In genomic region chr1:241519308-241520079, GRCh38 we compare ENCODE assay signal across 8 cellular contexts. TPM values are rescaled to one million over a fixed set of nuclear protein-coding genes. Genes with fewer than 3 reads are reported as not detected.
DNase-seq lines count a peak whose midpoint lies in the region; ATAC-seq and TF ChIP-seq lines count a peak whose summit lies in the region.

FH (minus strand) TSS chr1:241519755; CDS start chr1:241519722, 33 bp downstream.

- peaks cover 25% of the 10 kb centered on the region for H3K4me1 Mint-ChIP-seq in chondrocyte (ENCODE audit: low read depth)

- H3K4me3 ChIP-seq in kidney epithelial cell (ENCODE audit: low read depth, low read length) = peak within 1 kb of the TSS; percentile 76

- peak; percentile 98 for ATAC-seq in HG03439 (IDR thresholded peaks at IDR 0.05; ENCODE audit: unreplicated experiment)

- peaks cover 6% of the 10 kb centered on the region for H3K36me3 Mint-ChIP-seq in chondrocyte (ENCODE audit: low read depth)

- peaks cover 23% of the 10 kb centered on the region for H3K27me3 Mint-ChIP-seq in chondrocyte (ENCODE audit: low read depth)

- H3K27ac Mint-ChIP-seq in chondrocyte (ENCODE audit: unreplicated experiment) = peak within 1 kb of the TSS; percentile 83

- H3K36me3 ChIP-seq in kidney epithelial cell (ENCODE audit: control insufficient read depth, insufficient read depth, low read length) = no peaks in the 10 kb centered on the region

- no peaks in the 10 kb centered on the region for H3K9me3 Mint-ChIP-seq in chondrocyte (ENCODE audit: low read depth)

- no peaks in the 10 kb centered on the region for H3K27me3 ChIP-seq in kidney epithelial cell (ENCODE audit: control insufficient read depth, insufficient read depth, low read length)

- TF ChIP-seq POLR2A in GM19193 (IDR thresholded peaks at IDR 0.05; ENCODE audit: extremely low read depth, insufficient read depth, insufficient read length) = peak; percentile 96

- no peak within 1 kb of the TSS for H3K4me3 Mint-ChIP-seq in chondrocyte (ENCODE audit: unreplicated experiment)

- DNase-seq in AML-193 (lab: John Stamatoyannopoulos, UW) (peak; percentile 94 to 96), NCI-H510A treated with DMSO at 0.1 percent for 48 hours (lab: John Stamatoyannopoulos, UW) (peak; percentile 91), chondrocyte (ENCODE audit: low spot score) (peak; percentile 98), kidney epithelial cell (ENCODE audit: low read depth) (peak; percentile 98)
- DNase-seq in activated CD4-positive, alpha-beta T cell treated with anti-CD3 and anti-CD28 coated beads for 24 hours (ENCODE audit: low read depth in 2 of 2) = peak; percentile 85
- DNase-seq in stimulated activated CD4-positive, alpha-beta T cell treated with anti-CD3 and anti-CD28 coated beads, Interleukin-15, amount 100 ng/mL, for 48 hours (ENCODE audit: low read depth in 2 of 2) = peak; percentile 83 to 90

- no peak for TF ChIP-seq CTCF in chondrocyte (IDR thresholded peaks at IDR 0.05)
- no peak for TF ChIP-seq CTCF in kidney epithelial cell (IDR thresholded peaks at IDR 0.05; ENCODE audit: insufficient read depth, low read length, poor library complexity, severe bottlenecking)

RNA-seq across cellular contexts. Expression of gene FH, which starts in this region (rescaled TPM):
- 57.9 to 65.6 TPM (median 59.7 TPM) in 3 replicates for total RNA-seq in chondrocyte
- 53.6 and 65.9 TPM in 2 replicates for total RNA-seq in kidney epithelial cell

Comparison
In these comparisons a context has a peak if more than half of its experiments do, and no peak if none do; other contexts are left out.
1. Peak in every context shown above with its lines: DNase-seq, ATAC-seq and H3K4me3 ChIP-seq.